Comparison of ENCODE assay signal across 1 cellular context in the genomic region with DNA sequence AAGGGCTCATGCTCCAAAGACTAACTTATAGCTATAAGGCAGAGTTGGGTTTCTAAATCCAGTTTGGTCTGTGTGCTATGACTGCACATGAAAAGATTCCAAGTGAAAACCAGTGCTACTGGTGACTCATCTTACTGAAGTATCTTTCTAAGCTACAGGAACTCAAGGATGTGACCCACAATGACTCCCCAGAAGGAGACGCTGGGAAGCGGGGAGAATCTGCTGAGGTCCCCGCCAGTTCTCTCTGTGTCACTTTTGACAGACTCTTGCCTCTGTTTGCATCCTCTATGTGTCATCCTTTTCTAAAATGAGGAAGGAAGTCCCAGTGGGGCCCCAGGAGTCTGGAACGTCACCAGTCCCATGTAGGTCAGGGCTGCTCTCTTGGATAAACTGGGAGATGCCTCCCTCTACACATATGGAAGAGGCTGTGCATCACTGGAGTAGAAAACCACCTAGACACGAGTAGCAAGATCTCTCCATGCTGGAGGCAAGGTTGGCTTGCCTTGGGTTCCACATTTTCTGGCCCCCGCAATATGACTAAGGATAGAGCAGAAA.
TF ChIP-seq lines count a peak whose summit lies in the region.

No MANE protein-coding gene starts in this region.

TF ChIP-seq in HepG2, 621 proteins besides CTCF, POLR2A, EP300 and RAD21:
- TF ChIP-seq SMAD9 (CRISPR knock-in tag; IDR thresholded peaks at IDR 0.05) (no peak), ZNF614 (CRISPR knock-in tag; IDR thresholded peaks at IDR 0.05; ENCODE audit: borderline replicate concordance) (no peak), THAP11 (CRISPR knock-in tag; IDR thresholded peaks at IDR 0.05) (no peak), SALL1 (CRISPR knock-in tag; IDR thresholded peaks at IDR 0.05) (no peak), ARNT2 (CRISPR knock-in tag; IDR thresholded peaks at IDR 0.05; ENCODE audit: low read depth) (no peak), REXO4 (CRISPR knock-in tag; IDR thresholded peaks at IDR 0.05; ENCODE audit: borderline replicate concordance) (no peak), ZNF382 (CRISPR knock-in tag; IDR thresholded peaks at IDR 0.05; ENCODE audit: borderline replicate concordance) (no peak)
- TF ChIP-seq, protein P1, sequence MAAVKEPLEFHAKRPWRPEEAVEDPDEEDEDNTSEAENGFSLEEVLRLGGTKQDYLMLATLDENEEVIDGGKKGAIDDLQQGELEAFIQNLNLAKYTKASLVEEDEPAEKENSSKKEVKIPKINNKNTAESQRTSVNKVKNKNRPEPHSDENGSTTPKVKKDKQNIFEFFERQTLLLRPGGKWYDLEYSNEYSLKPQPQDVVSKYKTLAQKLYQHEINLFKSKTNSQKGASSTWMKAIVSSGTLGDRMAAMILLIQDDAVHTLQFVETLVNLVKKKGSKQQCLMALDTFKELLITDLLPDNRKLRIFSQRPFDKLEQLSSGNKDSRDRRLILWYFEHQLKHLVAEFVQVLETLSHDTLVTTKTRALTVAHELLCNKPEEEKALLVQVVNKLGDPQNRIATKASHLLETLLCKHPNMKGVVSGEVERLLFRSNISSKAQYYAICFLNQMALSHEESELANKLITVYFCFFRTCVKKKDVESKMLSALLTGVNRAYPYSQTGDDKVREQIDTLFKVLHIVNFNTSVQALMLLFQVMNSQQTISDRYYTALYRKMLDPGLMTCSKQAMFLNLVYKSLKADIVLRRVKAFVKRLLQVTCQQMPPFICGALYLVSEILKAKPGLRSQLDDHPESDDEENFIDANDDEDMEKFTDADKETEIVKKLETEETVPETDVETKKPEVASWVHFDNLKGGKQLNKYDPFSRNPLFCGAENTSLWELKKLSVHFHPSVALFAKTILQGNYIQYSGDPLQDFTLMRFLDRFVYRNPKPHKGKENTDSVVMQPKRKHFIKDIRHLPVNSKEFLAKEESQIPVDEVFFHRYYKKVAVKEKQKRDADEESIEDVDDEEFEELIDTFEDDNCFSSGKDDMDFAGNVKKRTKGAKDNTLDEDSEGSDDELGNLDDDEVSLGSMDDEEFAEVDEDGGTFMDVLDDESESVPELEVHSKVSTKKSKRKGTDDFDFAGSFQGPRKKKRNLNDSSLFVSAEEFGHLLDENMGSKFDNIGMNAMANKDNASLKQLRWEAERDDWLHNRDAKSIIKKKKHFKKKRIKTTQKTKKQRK (IDR thresholded peaks at IDR 0.05; ENCODE audit: low read length), result no peak
TF ChIP-seq in HepG2: peak in this region for 0.
